8 cellular contexts compared by ENCODE assay signal in the genomic region with DNA sequence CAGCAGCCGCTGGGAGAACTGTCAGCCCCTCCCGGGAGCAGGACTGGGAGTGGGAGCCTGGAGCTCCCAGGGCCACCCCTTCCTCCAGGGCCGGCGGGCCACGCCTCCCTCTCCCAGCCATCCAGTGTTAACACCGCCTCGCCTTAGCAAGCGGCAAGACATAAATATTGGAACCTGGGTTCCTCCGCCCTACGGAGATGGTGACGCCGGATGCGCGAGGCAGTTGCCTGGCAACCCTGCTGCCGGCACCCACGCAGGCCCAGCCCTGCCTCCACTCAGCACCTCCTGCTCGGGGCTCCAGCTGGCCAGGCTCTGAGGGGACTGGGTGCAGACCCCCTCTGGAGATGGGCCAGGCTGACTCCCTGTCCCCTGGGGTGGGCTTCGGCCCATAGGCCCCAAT. TPM values are rescaled to one million over a fixed set of nuclear protein-coding genes. Genes with fewer than 3 reads are reported as not detected.
DNase-seq lines count a peak whose midpoint lies in the region; ATAC-seq, FAIRE-seq and TF ChIP-seq lines count a peak whose summit lies in the region.
"Had no signal": no experiment of that assay in that cellular context is flagged by ENCODE, and none has a peak within 500 bp of the region (broad histone marks: within the 10 kb centered on the region; RNA-seq: fewer than 3 reads in every experiment).

No MANE protein-coding gene starts in this region.

- intact Hi-C loops in K562 (cut with micrococcal nuclease), result no loop called here

- H3K9me3 ChIP-seq in K562 (replicated peaks; ENCODE audit: control insufficient read depth, insufficient read depth, low read depth, low read length) (no peaks in the 10 kb centered on the region), small intestine (ENCODE audit: control insufficient read depth, low read depth) (no peaks in the 10 kb centered on the region)

- no peaks in the 10 kb centered on the region for H3K9me1 ChIP-seq in K562 (ENCODE audit: control insufficient read depth, insufficient read depth, low read length)

- in situ Hi-C loops in K562 (cut with MboI), result no loop called here

- no peak for TF ChIP-seq RAD21 in K562 (CRISPR knock-in tag; conservative IDR thresholded peaks at IDR 0.05 in 1 of 2, IDR thresholded peaks at IDR 0.05 in 1 of 2)

- TF ChIP-seq CTCF in K562 (IDR thresholded peaks at IDR 0.05 in 2 of 3, conservative IDR thresholded peaks at IDR 0.05 in 1 of 3; ENCODE audit: insufficient read depth in 2 of 3, low read depth in 1 of 3, low read length in 3 of 3), result no peak

- no peak overlapping the region for H2AFZ ChIP-seq in K562 (ENCODE audit: low read depth, low read length)

- H3K79me2 ChIP-seq in K562 (ENCODE audit: control insufficient read depth, insufficient read depth, low read length), result no peaks in the 10 kb centered on the region

- H3K36me3 ChIP-seq in K562 (ENCODE audit: control insufficient read depth, insufficient read depth, low read length) (no peaks in the 10 kb centered on the region), small intestine (ENCODE audit: control insufficient read depth in 2 of 2, insufficient read depth in 2 of 2, low read length in 2 of 2) (no peaks in the 10 kb centered on the region)

- DNase-seq in NCI-H2196 (lab: John Stamatoyannopoulos, UW; ENCODE audit: unreplicated experiment) (peak; percentile 89), K562 (ENCODE audit: extremely low read depth in 1 of 4, low spot score in 3 of 4) (peak; percentile 46 to 71 (median 58)), small intestine (peak; percentile 37), globus pallidus (ENCODE audit: low spot score) (no peak)
- DNase-seq: SHP77 treated with DMSO at 0.1 percent for 48 hours had no signal

- no peak for TF ChIP-seq EP300 in K562 (IDR thresholded peaks at IDR 0.05; ENCODE audit: low read length)

- peaks cover 17% of the 10 kb centered on the region for H4K20me1 ChIP-seq in K562 (replicated peaks; ENCODE audit: control insufficient read depth, insufficient read depth, low read length)

- H3K9ac ChIP-seq in K562 (ENCODE audit: insufficient read depth in 1 of 2, low read depth in 2 of 2, low read length in 2 of 2), result peak overlapping the region in 1 of 2 experiments; percentile 17; a peak in 1 of 4 replicates

- no TSS peak for BruUV-seq in K562 (replicated peaks; lab: Mats Ljungman, UMichigan)

- FAIRE-seq in G401.6 (lab: Jason Lieb, UNC), result peak; percentile 89
- no peak for FAIRE-seq in K562 (lab: Jason Lieb, UNC)
- FAIRE-seq in small intestine (lab: Jason Lieb, UNC), result no peak

- H3K4me3 ChIP-seq in K562 (no peak overlapping the region), small intestine (ENCODE audit: low read depth in 1 of 2, low read length in 2 of 2) (no peak overlapping the region)

- H3K4me2 ChIP-seq in K562 (ENCODE audit: insufficient read depth, low read length), result no peak overlapping the region

- WGBS in K562 (ENCODE audit: insufficient coverage, low coverage, missing lambda C conversion rate), result 1% methylated on average over 18 of the region's 18 CpGs
- WGBS in small intestine, 3 donors, result 9 to 21% (median 14%) methylated on average over 14 to 18 of the region's 18 CpGs

- H3K27me3 ChIP-seq in K562 (ENCODE audit: control insufficient read depth in 2 of 2, insufficient read depth in 2 of 2, low read length in 2 of 2) (peaks cover 2 to 38% of the 10 kb centered on the region in 2 experiments; a peak in 3 of 5 replicates), small intestine (ENCODE audit: control insufficient read depth in 2 of 2, insufficient read depth in 2 of 2, low read length in 2 of 2) (no peaks in the 10 kb centered on the region)

- H3K27ac ChIP-seq in K562 (ENCODE audit: extremely low read depth, low read depth, low read length), result no peak overlapping the region
- H3K27ac ChIP-seq in small intestine (ENCODE audit: low read depth in 1 of 2, low read length in 1 of 2), result no peak overlapping the region

- no peak for TF ChIP-seq POLR2A in K562 (conservative IDR thresholded peaks at IDR 0.05)

- H3K4me1 ChIP-seq in K562 (replicated peaks in 1 of 2; ENCODE audit: control insufficient read depth in 2 of 2, insufficient read depth in 2 of 2, low read length in 2 of 2) (peaks cover 0 to 87% of the 10 kb centered on the region in 2 experiments; a peak in 2 of 5 replicates), small intestine (ENCODE audit: control insufficient read depth in 2 of 2, insufficient read depth in 1 of 2, low read depth in 1 of 2, low read length in 1 of 2) (no peaks in the 10 kb centered on the region)

- POLR2A ChIA-PET in K562 (lab: Yijun Ruan, JAX), result no interaction called here

- ATAC-seq in K562, result peak; percentile 63
- ATAC-seq in GM19455 (IDR thresholded peaks at IDR 0.05; ENCODE audit: unreplicated experiment), result no peak
- no peak for ATAC-seq in GM18873 (IDR thresholded peaks at IDR 0.05; ENCODE audit: low FRiP score, unreplicated experiment)

- CTCF ChIA-PET in K562 (lab: Yijun Ruan, JAX; ENCODE audit: low intra/inter-chr PET ratio), result no interaction called here

TF ChIP-seq in K562, 482 proteins besides CTCF, POLR2A, EP300 and RAD21 (continues in another document):
- TF ChIP-seq PRPF4 (IDR thresholded peaks at IDR 0.05; ENCODE audit: insufficient read depth, low read depth, low read length, poor library complexity, severe bottlenecking), result no peak
- no peak for TF ChIP-seq E2F1 (CRISPR knock-in tag; IDR thresholded peaks at IDR 0.05)

RNA-seq across cellular contexts. Expression of gene CACNA1H, which starts 27.4 kb away (rescaled TPM):
- total RNA-seq in K562 (2011; cell fraction: chromatin; rRNA removed; ENCODE audit: low replicate concordance), result 0.44 and 1.6 TPM in 2 replicates
- 0.79 and 1.2 TPM in 2 replicates for total RNA-seq in K562 (2011; cell fraction: nucleolus; rRNA removed)
- total RNA-seq in K562 (2011; cell fraction: nucleoplasm; rRNA removed), result 0.22 and 0.53 TPM in 2 replicates
- total RNA-seq in K562 (2014; rRNA removed) (0.04 TPM in 1 of 2 replicates, not detected in the other), K562 (2014; rRNA removed; fragmentation: Illumina TruSeq; extraction: Trizol) (not detected in 2 replicates), K562 (2015; rRNA removed; fragmentation: Illumina TruSeq; extraction: Trizol) (not detected in 2 replicates), K562 (2021) (0.09 and 0.18 TPM in 2 replicates)
- polyA plus RNA-seq in K562 (2011; rRNA removed) (0.10 and 0.11 TPM in 2 replicates), K562 (2014; fragmentation: Illumina TruSeq; extraction: Trizol) (not detected in 2 replicates), K562 (2014; fragmentation: Nextera tagmentation; extraction: Ambion mirVana) (not detected), K562 (2014; rRNA removed) (not detected in 2 replicates), small intestine (1 to 10 TPM in 2 of 3 donors, under 1 TPM in 1; 0.22 to 7.0 (median 1.1) TPM)
- 0.10 and 0.12 TPM in 2 replicates for polyA plus RNA-seq in K562 (2011; cell fraction: cytosol; rRNA removed)
- polyA plus RNA-seq in K562 (2011; cell fraction: nucleus; rRNA removed), result 0.11 and 0.40 TPM in 2 replicates
- polyA plus RNA-seq in K562 (2012), result 0.07 and 0.12 TPM in 2 replicates
- 0.03 and 0.04 TPM in 2 replicates for polyA minus RNA-seq in K562 (2011; rRNA and poly(A)+ RNA removed)
- not detected in 2 replicates for polyA minus RNA-seq in K562 (2011; cell fraction: cytosol; rRNA and poly(A)+ RNA removed)
- polyA minus RNA-seq in K562 (2011; cell fraction: nucleus; rRNA and poly(A)+ RNA removed), result 0.27 and 0.33 TPM in 2 replicates

RNA-seq across cellular contexts. Expression of gene C1QTNF8, which starts 29.4 kb away (rescaled TPM):
- total RNA-seq in K562 (2011; cell fraction: chromatin; rRNA removed; ENCODE audit: low replicate concordance), result not detected in 2 replicates
- not detected in 2 replicates for total RNA-seq in K562 (2011; cell fraction: nucleolus; rRNA removed)
- total RNA-seq in K562 (2011; cell fraction: nucleoplasm; rRNA removed), result not detected in 2 replicates
- total RNA-seq in K562 (2014; rRNA removed) (not detected in 2 replicates), K562 (2014; rRNA removed; fragmentation: Illumina TruSeq; extraction: Trizol) (not detected in 2 replicates), K562 (2015; rRNA removed; fragmentation: Illumina TruSeq; extraction: Trizol) (not detected in 2 replicates), K562 (2021) (not detected in 2 replicates)
- polyA plus RNA-seq in K562 (2011; rRNA removed) (not detected in 2 replicates), K562 (2014; fragmentation: Illumina TruSeq; extraction: Trizol) (not detected in 2 replicates), K562 (2014; fragmentation: Nextera tagmentation; extraction: Ambion mirVana) (not detected), K562 (2014; rRNA removed) (not detected in 2 replicates), small intestine (not detected)
- not detected in 2 replicates for polyA plus RNA-seq in K562 (2011; cell fraction: cytosol; rRNA removed)
- not detected in 2 replicates for polyA plus RNA-seq in K562 (2011; cell fraction: nucleus; rRNA removed)
- polyA plus RNA-seq in K562 (2012), result not detected in 2 replicates
- polyA minus RNA-seq in K562 (2011; rRNA and poly(A)+ RNA removed), result not detected in 2 replicates
- not detected in 2 replicates for polyA minus RNA-seq in K562 (2011; cell fraction: cytosol; rRNA and poly(A)+ RNA removed)
- not detected in 2 replicates for polyA minus RNA-seq in K562 (2011; cell fraction: nucleus; rRNA and poly(A)+ RNA removed)

RNA-seq across cellular contexts. Expression of gene SSTR5, which starts 52.9 kb away (rescaled TPM):
- not detected in 2 replicates for total RNA-seq in K562 (2011; cell fraction: chromatin; rRNA removed; ENCODE audit: low replicate concordance)
- not detected in 2 replicates for total RNA-seq in K562 (2011; cell fraction: nucleolus; rRNA removed)
- not detected in 2 replicates for total RNA-seq in K562 (2011; cell fraction: nucleoplasm; rRNA removed)
- total RNA-seq in K562 (2014; rRNA removed), result not detected in 2 replicates
- not detected in 2 replicates for total RNA-seq in K562 (2014; rRNA removed; fragmentation: Illumina TruSeq; extraction: Trizol)
- total RNA-seq in K562 (2015; rRNA removed; fragmentation: Illumina TruSeq; extraction: Trizol), result not detected in 2 replicates
- not detected in 2 replicates for total RNA-seq in K562 (2021)
- not detected in 2 replicates for polyA plus RNA-seq in K562 (2011; rRNA removed)
- not detected in 2 replicates for polyA plus RNA-seq in K562 (2011; cell fraction: cytosol; rRNA removed)
- polyA plus RNA-seq in K562 (2011; cell fraction: nucleus; rRNA removed), result not detected in 2 replicates
- not detected in 2 replicates for polyA plus RNA-seq in K562 (2012)
- not detected in 2 replicates for polyA plus RNA-seq in K562 (2014; fragmentation: Illumina TruSeq; extraction: Trizol)
- polyA plus RNA-seq in K562 (2014; fragmentation: Nextera tagmentation; extraction: Ambion mirVana), result not detected
- polyA plus RNA-seq in K562 (2014; rRNA removed), result not detected in 2 replicates
- not detected in 2 replicates for polyA minus RNA-seq in K562 (2011; rRNA and poly(A)+ RNA removed)
- not detected in 2 replicates for polyA minus RNA-seq in K562 (2011; cell fraction: cytosol; rRNA and poly(A)+ RNA removed)
- polyA minus RNA-seq in K562 (2011; cell fraction: nucleus; rRNA and poly(A)+ RNA removed), result not detected in 2 replicates
- polyA plus RNA-seq in small intestine, result under 1 TPM in 1 of 3 donors, not detected in 2; 0.24 TPM
